24 cellular contexts compared by ENCODE assay signal in genomic region chr4:24544208-24544607, GRCh38. TPM values are rescaled to one million over a fixed set of nuclear protein-coding genes. Genes with fewer than 3 reads are reported as not detected.
DNase-seq lines count a peak whose midpoint lies in the region; ATAC-seq, FAIRE-seq and TF ChIP-seq lines count a peak whose summit lies in the region.
"Had no signal": no experiment of that assay in that cellular context is flagged by ENCODE, and none has a peak within 500 bp of the region (broad histone marks: within the 10 kb centered on the region; RNA-seq: fewer than 3 reads in every experiment).

No MANE protein-coding gene starts in this region.

- H3K14ac ChIP-seq in H1 (ENCODE audit: insufficient read length), result no peak overlapping the region

- CTCF ChIA-PET in CD8-positive, alpha-beta memory T cell (lab: Charles Lee), result no interaction called here
- CTCF ChIA-PET in H1 (lab: Charles Lee; ENCODE audit: partially characterized antibody), result interaction anchor here (0.6 to 1.2 kb wide), 2 partner anchors 26 to 29 kb away, joined by 3 read pairs; no protein-coding TSS in a partner anchor

- H3K79me1 ChIP-seq in H1 (ENCODE audit: low read depth, low read length), result no peaks in the 10 kb centered on the region; the same call in 1 of the 2 replicates

- TF ChIP-seq RAD21 in H1 (IDR thresholded peaks at IDR 0.05 in 1 of 2, conservative IDR thresholded peaks at IDR 0.05 in 1 of 2; ENCODE audit: low read depth in 2 of 2, low read length in 2 of 2), result no peak

- no peak overlapping the region for H2BK5ac ChIP-seq in H1 (ENCODE audit: low read depth, low read length)

- H4K20me1 ChIP-seq in BLaER1, result peaks cover 99% of the 10 kb centered on the region
- peaks cover 7 to 10% of the 10 kb centered on the region in 2 experiments for H4K20me1 ChIP-seq in H1 (replicated peaks in 1 of 2; ENCODE audit: control insufficient read depth in 1 of 2, insufficient read depth in 2 of 2, low read length in 2 of 2)

- H3K4me1 ChIP-seq in BLaER1 (peaks cover 40% of the 10 kb centered on the region), H1 (replicated peaks in 1 of 4; ENCODE audit: control insufficient read depth in 3 of 4, insufficient read depth in 4 of 4, low read length in 3 of 4) (peaks cover 4 to 12% (median 10%) of the 10 kb centered on the region in 4 experiments; a peak in 5 of 7 replicates), Peyer's patch (peaks cover 0 to 7% (median 0%) of the 10 kb centered on the region in 4 donors)
- peaks cover 7% of the 10 kb centered on the region for H3K4me1 ChIP-seq in CD8-positive, alpha-beta memory T cell (ENCODE audit: insufficient read depth, low read length)
- H3K4me1 ChIP-seq: prostate gland had no signal

- no peak overlapping the region for H2BK12ac ChIP-seq in H1 (ENCODE audit: low read depth, low read length)

- no peak overlapping the region for H2AFZ ChIP-seq in H1 (ENCODE audit: low read length)

- FAIRE-seq in H1 (lab: Jason Lieb, UNC), result no peak
- FAIRE-seq: astrocyte, frontal cortex had no signal

- no peak overlapping the region for H3K23ac ChIP-seq in H1 (ENCODE audit: insufficient read length)

- H3K9ac ChIP-seq in BLaER1, result no peak overlapping the region
- no peak overlapping the region for H3K9ac ChIP-seq in H1 (replicated peaks in 1 of 4; ENCODE audit: extremely low read depth in 1 of 4, low read depth in 3 of 4, low read length in 3 of 4)

- no peak overlapping the region for H4K91ac ChIP-seq in H1 (replicated peaks; ENCODE audit: insufficient read length, low read length)

- no peak overlapping the region for H4K5ac ChIP-seq in H1 (ENCODE audit: insufficient read length, low read depth, low read length)

- TF ChIP-seq POLR2A in H1 (IDR thresholded peaks at IDR 0.05; ENCODE audit: control extremely low read depth in 1 of 2, low read depth in 2 of 2, low read length in 2 of 2) (no peak), Peyer's patch (IDR thresholded peaks at IDR 0.05) (no peak)

- 11% methylated on average over 2 of the region's 2 CpGs; no CpG with 5 or more reads in 1 of the 2 experiments for WGBS in H1 (ENCODE audit: extremely low coverage in 1 of 2, insufficient coverage in 1 of 2, insufficient read length in 1 of 2, insufficient replicate concordance in 2 of 2, low coverage in 1 of 2, low lambda C conversion rate in 2 of 2, missing lambda C conversion rate in 1 of 2), 2 experiments

- H2BK120ac ChIP-seq in H1 (replicated peaks; ENCODE audit: low read depth, low read length), result no peak overlapping the region

- H2BK15ac ChIP-seq in H1 (ENCODE audit: low read length), result no peak overlapping the region

- peaks cover 47 to 69% (median 68%) of the 10 kb centered on the region in 3 donors for H3K4me1 Mint-ChIP-seq in CD8-positive, alpha-beta memory T cell
- H3K4me1 Mint-ChIP-seq: nephron had no signal

- TF ChIP-seq EP300 in H1 (IDR thresholded peaks at IDR 0.05; ENCODE audit: borderline replicate concordance in 1 of 2, low read depth in 2 of 2, low read length in 2 of 2), result no peak

- no peaks in the 10 kb centered on the region for H3K27me3 ChIP-seq in BLaER1
- H3K27me3 ChIP-seq in CD8-positive, alpha-beta memory T cell (ENCODE audit: insufficient read depth, low read length, poor library complexity, severe bottlenecking), result no peaks in the 10 kb centered on the region
- no peaks in the 10 kb centered on the region for H3K27me3 ChIP-seq in H1 (replicated peaks in 1 of 4; ENCODE audit: control insufficient read depth in 3 of 4, extremely low read depth in 1 of 4, insufficient read depth in 3 of 4, low read length in 3 of 4)
- no peaks in the 10 kb centered on the region for H3K27me3 ChIP-seq in Peyer's patch
- H3K27me3 ChIP-seq: thyroid gland had no signal

- no peak overlapping the region for H3K4ac ChIP-seq in H1 (replicated peaks; ENCODE audit: insufficient read length, low read depth, low read length)

- no peaks in the 10 kb centered on the region for H3K9me3 Mint-ChIP-seq in CD8-positive, alpha-beta memory T cell
- H3K9me3 Mint-ChIP-seq: activated CD4-positive, alpha-beta T cell treated with anti-CD3 and anti-CD28 coated beads, Interleukin-2, amount 10 ng/mL, durations not matched to agents 24 days and 14 days; nephron; stimulated activated memory B cell treated with anti-CD40 and anti-IgM and Interleukin-4, amounts not matched to agents 10 μg/mL and 1 μg/mL and 100 μg/mL, for 72 hours had no signal

- no peak overlapping the region for H2AK5ac ChIP-seq in H1 (ENCODE audit: low read depth, low read length)

- no peak overlapping the region for H3K56ac ChIP-seq in H1 (replicated peaks; ENCODE audit: insufficient read length, low read depth, low read length)

- no peak overlapping the region for H4K8ac ChIP-seq in H1 (ENCODE audit: extremely low read depth, insufficient read depth, low read length)

- H3K27ac Mint-ChIP-seq in CD8-positive, alpha-beta memory T cell, result peak overlapping the region in 6 of 8 donors; percentile 17 to 79 (median 52)
- H3K27ac Mint-ChIP-seq: activated CD4-positive, alpha-beta T cell treated with anti-CD3 and anti-CD28 coated beads, Interleukin-2, amount 10 ng/mL, durations not matched to agents 24 days and 14 days; nephron; stimulated activated memory B cell treated with anti-CD40 and anti-IgM and Interleukin-4, amounts not matched to agents 10 μg/mL and 1 μg/mL and 100 μg/mL, for 72 hours had no signal

- H3K27ac ChIP-seq in BLaER1 (no peak overlapping the region; the same call in 1 of the 2 replicates), H1 (ENCODE audit: low read depth, low read length) (no peak overlapping the region), Peyer's patch (no peak overlapping the region)
- no peak overlapping the region for H3K27ac ChIP-seq in CD8-positive, alpha-beta memory T cell (ENCODE audit: low read depth, low read length)
- H3K27ac ChIP-seq: prostate gland, thyroid gland had no signal

- H3K36me3 ChIP-seq in BLaER1 (peaks cover 86% of the 10 kb centered on the region), H1 (ENCODE audit: control insufficient read depth in 2 of 4, insufficient read depth in 4 of 4, low read length in 3 of 4) (peaks cover 6 to 80% (median 29%) of the 10 kb centered on the region in 4 experiments), Peyer's patch (peaks cover 0 to 60% (median 0%) of the 10 kb centered on the region in 3 donors)
- peaks cover 32% of the 10 kb centered on the region for H3K36me3 ChIP-seq in CD8-positive, alpha-beta memory T cell (ENCODE audit: insufficient read depth, low read length)
- H3K36me3 ChIP-seq: prostate gland had no signal

- H3K9me3 ChIP-seq in BLaER1, result no peaks in the 10 kb centered on the region
- no peaks in the 10 kb centered on the region for H3K9me3 ChIP-seq in CD8-positive, alpha-beta memory T cell (ENCODE audit: low read length)
- no peaks in the 10 kb centered on the region for H3K9me3 ChIP-seq in H1 (ENCODE audit: insufficient read depth in 2 of 2, low read depth in 1 of 2, low read length in 1 of 2)
- H3K9me3 ChIP-seq in Peyer's patch, result no peaks in the 10 kb centered on the region
- H3K9me3 ChIP-seq: prostate gland, thyroid gland had no signal

- no peak overlapping the region for H2BK20ac ChIP-seq in H1 (ENCODE audit: low read length)

- POLR2A ChIA-PET in CD8-positive, alpha-beta memory T cell (lab: Charles Lee), result no interaction called here
- POLR2A ChIA-PET in H1 (lab: Charles Lee; ENCODE audit: partially characterized antibody), result interaction anchor here (0.9 to 2.6 kb wide), 10 partner anchors 10 to 80 kb away, joined by 3 to 9 read pairs (median 4); partner anchors contain the start of gene DHX15

- no peak for TF ChIP-seq CTCF in H1 (IDR thresholded peaks at IDR 0.05; ENCODE audit: control extremely low read depth in 1 of 3, insufficient read depth in 1 of 3, low read depth in 1 of 3, low read length in 3 of 3)
- no peak for TF ChIP-seq CTCF in Peyer's patch (IDR thresholded peaks at IDR 0.05)

- H3K4me3 ChIP-seq in BLaER1, result no peak overlapping the region
- H3K4me3 ChIP-seq in CD8-positive, alpha-beta memory T cell (ENCODE audit: low read length), result no peak overlapping the region
- no peak overlapping the region for H3K4me3 ChIP-seq in Jurkat, Clone E6-1 (ENCODE audit: low read length)
- peak overlapping the region in 1 of 4 experiments; percentile 34; a peak in 1 of 8 replicates for H3K4me3 ChIP-seq in H1 (ENCODE audit: extremely low read depth in 1 of 4, insufficient read depth in 2 of 4, low read depth in 3 of 4, low read length in 4 of 4)
- no peak overlapping the region for H3K4me3 ChIP-seq in Peyer's patch
- H3K4me3 ChIP-seq: prostate gland, thyroid gland had no signal

- H3K79me2 ChIP-seq in H1 (ENCODE audit: control insufficient read depth in 1 of 2, insufficient read depth in 2 of 2, low read length in 2 of 2), result peaks cover 13 to 99% of the 10 kb centered on the region in 2 experiments; a peak in 3 of 4 replicates

- no peaks in the 10 kb centered on the region for H3K27me3 Mint-ChIP-seq in CD8-positive, alpha-beta memory T cell
- H3K27me3 Mint-ChIP-seq: activated CD4-positive, alpha-beta T cell treated with anti-CD3 and anti-CD28 coated beads, Interleukin-2, amount 10 ng/mL, durations not matched to agents 24 days and 14 days; stimulated activated memory B cell treated with anti-CD40 and anti-IgM and Interleukin-4, amounts not matched to agents 10 μg/mL and 1 μg/mL and 100 μg/mL, for 72 hours had no signal

- no peak overlapping the region for H3K4me3 Mint-ChIP-seq in CD8-positive, alpha-beta memory T cell
- H3K4me3 Mint-ChIP-seq: activated CD4-positive, alpha-beta T cell treated with anti-CD3 and anti-CD28 coated beads, Interleukin-2, amount 10 ng/mL, durations not matched to agents 24 days and 14 days; nephron; stimulated activated memory B cell treated with anti-CD40 and anti-IgM and Interleukin-4, amounts not matched to agents 10 μg/mL and 1 μg/mL and 100 μg/mL, for 72 hours had no signal

- no peak for DNase-seq in CD8-positive, alpha-beta memory T cell
- peak; percentile 22 for DNase-seq in Jurkat, Clone E6-1 (ENCODE audit: low read depth, low spot score)
- DNase-seq in H1 (ENCODE audit: low read depth in 1 of 2, low spot score in 2 of 2) (no peak), kidney glomerular epithelial cell (lab: John Stamatoyannopoulos, UW) (no peak), Peyer's patch (no peak)
- DNase-seq in stimulated activated naive CD8-positive, alpha-beta T cell treated with anti-CD3 and anti-CD28 coated beads, Interleukin-15, Interleukin-2, amounts not matched to agents 100 U/mL and 50 U/mL, for 24 hours, result no peak
- DNase-seq: activated CD4-positive, alpha-beta T cell treated with anti-CD3 and anti-CD28 coated beads, Interleukin-2, amount 10 ng/mL, durations not matched to agents 24 days and 14 days; activated naive CD4-positive, alpha-beta T cell; cerebellar nuclear complex; effector CD4-positive, alpha-beta T cell; hippocampal formation; IMR-90; mesendoderm; NCI-H1694 treated with DMSO at 0.1 percent for 48 hours; NCI-H2227 treated with DMSO at 0.1 percent for 48 hours; NCI-H748 treated with DMSO at 0.1 percent for 48 hours; thyroid gland had no signal

- no peak overlapping the region for H3K18ac ChIP-seq in H1 (ENCODE audit: extremely low read depth, low read length)

- peaks cover 0 to 81% (median 23%) of the 10 kb centered on the region in 3 donors for H3K36me3 Mint-ChIP-seq in CD8-positive, alpha-beta memory T cell

- no peak for ATAC-seq in stimulated activated naive CD8-positive, alpha-beta T cell treated with anti-CD3 and anti-CD28 coated beads, Interleukin-15, Interleukin-2, amounts not matched to agents 100 U/mL and 50 U/mL, for 24 hours
- ATAC-seq: esophagus mucosa; stimulated activated memory B cell treated with anti-CD40 and anti-IgM and Interleukin-4, amounts not matched to agents 10 μg/mL and 1 μg/mL and 100 μg/mL, for 72 hours had no signal

- peak overlapping the region; percentile 67 for H3K4me2 ChIP-seq in BLaER1
- H3K4me2 ChIP-seq in H1 (ENCODE audit: insufficient read depth in 1 of 2, low read depth in 2 of 2, low read length in 2 of 2), result peak overlapping the region; percentile 9 to 59; a peak in 3 of 4 replicates

- H3K23me2 ChIP-seq in H1 (ENCODE audit: low read depth, low read length), result no peaks in the 10 kb centered on the region

RNA-seq across cellular contexts. Expression of gene DHX15, which starts 40.1 kb away (rescaled TPM):
- 100 to 1,000 TPM; 207 to 209 TPM for total RNA-seq in CD8-positive, alpha-beta memory T cell
- 54.8 TPM for polyA plus RNA-seq in CD8-positive, alpha-beta memory T cell
- polyA plus RNA-seq in Jurkat, Clone E6-1 (2012; ENCODE audit: insufficient read depth, insufficient read length), result 201 TPM
- 264 and 286 TPM in 2 replicates for total RNA-seq in H1 (2021; fragmentation: NEBNext Ultra II Directional; extraction: Animal tissue kit (Norgen Biotek cat#: 25700))
- 89.2 and 126 TPM in 2 replicates for polyA plus RNA-seq in H1 (2011; rRNA removed)
- polyA plus RNA-seq in H1 (2011; cell fraction: cytosol; rRNA removed), result 164 TPM
- polyA plus RNA-seq in H1 (2011; cell fraction: nucleus; rRNA removed), result 92.2 TPM
- 150 to 255 TPM (median 186 TPM) in 4 replicates for polyA plus RNA-seq in H1 (2012, experiment 1 of 2)
- 15.1 TPM for polyA plus RNA-seq in H1 (2012, experiment 2 of 2)
- polyA plus RNA-seq in H1 (2013, experiment 1 of 2), result 137 TPM
- polyA plus RNA-seq in H1 (2013, experiment 2 of 2), result 129 TPM
- 297 and 388 TPM in 2 replicates for polyA minus RNA-seq in H1 (2011; rRNA and poly(A)+ RNA removed)
- polyA minus RNA-seq in H1 (2011; cell fraction: cytosol; rRNA and poly(A)+ RNA removed), result 149 TPM
- polyA minus RNA-seq in H1 (2011; cell fraction: nucleus; rRNA and poly(A)+ RNA removed), result 463 TPM
- total RNA-seq in Peyer's patch, result 100 to 1,000 TPM; 125 to 314 (median 146) TPM
